In genomic region chrX:17031827-17032226, GRCh38 we compare ENCODE assay signal across 24 cellular contexts.
DNase-seq lines count a peak whose midpoint lies in the region; ATAC-seq and TF ChIP-seq lines count a peak whose summit lies in the region.
"Had no signal": no experiment of that assay in that cellular context is flagged by ENCODE, and none has a peak within 500 bp of the region (broad histone marks: within the 10 kb centered on the region; RNA-seq: fewer than 3 reads in every experiment).

No MANE protein-coding gene starts in this region.

- no peaks in the 10 kb centered on the region for H3K36me3 Mint-ChIP-seq in WTC11
- H3K36me3 Mint-ChIP-seq: activated CD4-positive, alpha-beta memory T cell treated with anti-CD3 and anti-CD28 coated beads for 36 hours; natural killer cell had no signal

- intact Hi-C loops in ascending aorta (cut with DNase I), result loop anchor here (5.0 kb wide), 2 partner anchors 45 to 205 kb away; no protein-coding TSS in a partner anchor
- intact Hi-C loops in prostate gland (cut with DNase I), result loop anchor here (2.0 to 10.0 kb wide), 2 partner anchors 27 to 47 kb away; no protein-coding TSS in a partner anchor
- intact Hi-C loops in upper lobe of right lung (cut with DNase I), result no loop called here
- intact Hi-C loops in Right ventricle myocardium inferior (cut with DNase I), result no loop called here

- peaks cover 0 to 9% of the 10 kb centered on the region in 2 donors for H3K4me1 ChIP-seq in ascending aorta
- H3K4me1 ChIP-seq in gastroesophageal sphincter, result peaks cover 0 to 16% (median 0%) of the 10 kb centered on the region in 3 donors
- no peaks in the 10 kb centered on the region for H3K4me1 ChIP-seq in prostate gland (replicated peaks)
- H3K4me1 ChIP-seq in upper lobe of right lung, result no peaks in the 10 kb centered on the region
- H3K4me1 ChIP-seq: breast epithelium, left ventricle myocardium inferior, testis had no signal

- ATAC-seq in gastroesophageal sphincter (no peak), upper lobe of right lung (no peak), Right ventricle myocardium inferior (no peak), WTC11 (no peak)
- ATAC-seq: HepG2; natural killer cell; stimulated activated memory B cell treated with anti-CD40 and anti-IgM and Interleukin-4, amounts not matched to agents 10 μg/mL and 1 μg/mL and 100 μg/mL, for 72 hours had no signal

- no peaks in the 10 kb centered on the region for H3K4me1 Mint-ChIP-seq in WTC11
- H3K4me1 Mint-ChIP-seq: natural killer cell had no signal

- no peak for TF ChIP-seq CTCF in ascending aorta (IDR thresholded peaks at IDR 0.05)
- TF ChIP-seq CTCF in gastroesophageal sphincter (IDR thresholded peaks at IDR 0.05), result no peak
- no peak for TF ChIP-seq CTCF in prostate gland (IDR thresholded peaks at IDR 0.05)
- no peak for TF ChIP-seq CTCF in upper lobe of right lung (IDR thresholded peaks at IDR 0.05)
- no peak for TF ChIP-seq CTCF in WTC11 (IDR thresholded peaks at IDR 0.05)

- H3K36me3 ChIP-seq in ascending aorta, result no peaks in the 10 kb centered on the region
- H3K36me3 ChIP-seq in gastroesophageal sphincter, result no peaks in the 10 kb centered on the region
- H3K36me3 ChIP-seq in prostate gland, result no peaks in the 10 kb centered on the region
- H3K36me3 ChIP-seq in upper lobe of right lung, result no peaks in the 10 kb centered on the region
- H3K36me3 ChIP-seq: BLaER1 treated with 17β-estradiol and CSF1 and Interleukin-3, amounts not matched to agents 10 nM and 100 nM; breast epithelium; left ventricle myocardium inferior had no signal

- TF ChIP-seq EP300 in gastroesophageal sphincter (IDR thresholded peaks at IDR 0.05), result no peak

- H3K27me3 ChIP-seq in ascending aorta (no peaks in the 10 kb centered on the region), gastroesophageal sphincter (no peaks in the 10 kb centered on the region), prostate gland (replicated peaks; ENCODE audit: insufficient read depth) (no peaks in the 10 kb centered on the region), upper lobe of right lung (no peaks in the 10 kb centered on the region)
- H3K27me3 ChIP-seq: testis had no signal

- H3K27ac ChIP-seq in ascending aorta, result peak overlapping the region; percentile 83 to 85
- peak overlapping the region; percentile 70 to 85 (median 78) for H3K27ac ChIP-seq in gastroesophageal sphincter
- H3K27ac ChIP-seq in prostate gland, result peak overlapping the region; percentile 22 to 46
- H3K27ac ChIP-seq in upper lobe of right lung, result peak overlapping the region; percentile 42
- H3K27ac ChIP-seq: BLaER1 treated with 17β-estradiol and CSF1 and Interleukin-3, amounts not matched to agents 10 nM and 100 nM; breast epithelium; epithelial cell of prostate; left ventricle myocardium inferior; testis had no signal

- CTCF ChIA-PET in WTC11 (lab: Charles Lee), result interaction anchor here (1.0 kb wide), 1 partner anchor 149 kb away, joined by 5 read pairs; no protein-coding TSS in a partner anchor

- no peaks in the 10 kb centered on the region for H3K9me3 Mint-ChIP-seq in WTC11
- H3K9me3 Mint-ChIP-seq: activated CD4-positive, alpha-beta memory T cell treated with anti-CD3 and anti-CD28 coated beads for 36 hours; H9; natural killer cell; stimulated activated memory B cell treated with anti-CD40 and anti-IgM and Interleukin-4, amounts not matched to agents 10 μg/mL and 1 μg/mL and 100 μg/mL, for 72 hours had no signal

- no peak overlapping the region for H3K4me3 Mint-ChIP-seq in WTC11
- H3K4me3 Mint-ChIP-seq: activated CD4-positive, alpha-beta memory T cell treated with anti-CD3 and anti-CD28 coated beads for 36 hours; H9; natural killer cell; stimulated activated memory B cell treated with anti-CD40 and anti-IgM and Interleukin-4, amounts not matched to agents 10 μg/mL and 1 μg/mL and 100 μg/mL, for 72 hours had no signal

- TF ChIP-seq POLR2A in gastroesophageal sphincter (IDR thresholded peaks at IDR 0.05) (no peak), prostate gland (IDR thresholded peaks at IDR 0.05) (no peak)

- POLR2A ChIA-PET in WTC11 (lab: Charles Lee), result no interaction called here

- H3K27me3 Mint-ChIP-seq in WTC11 (ENCODE audit: low read depth), result no peaks in the 10 kb centered on the region
- H3K27me3 Mint-ChIP-seq: activated CD4-positive, alpha-beta memory T cell treated with anti-CD3 and anti-CD28 coated beads for 36 hours; stimulated activated memory B cell treated with anti-CD40 and anti-IgM and Interleukin-4, amounts not matched to agents 10 μg/mL and 1 μg/mL and 100 μg/mL, for 72 hours had no signal

- DNase-seq in ascending aorta (ENCODE audit: low spot score in 2 of 2), result no peak
- no peak for DNase-seq in prostate gland (ENCODE audit: low spot score)
- DNase-seq in upper lobe of right lung, result no peak
- no peak for DNase-seq in Right ventricle myocardium inferior (ENCODE audit: missing footprints)
- DNase-seq in WTC11 (ENCODE audit: low spot score), result no peak
- no peak for DNase-seq in medulla oblongata (ENCODE audit: extremely low spot score)
- DNase-seq: activated CD4-positive, alpha-beta memory T cell treated with anti-CD3 and anti-CD28 coated beads for 36 hours; activated CD4-positive, alpha-beta T cell treated with anti-CD3 and anti-CD28 coated beads for 1 hour; activated naive CD4-positive, alpha-beta T cell treated with Interleukin-2 at 50 U/mL for 16 hours; effector CD4-positive, alpha-beta T cell; H9; left ventricle myocardium inferior; natural killer cell; NCI-H1930; NCI-H2171 treated with DMSO at 0.1 percent for 48 hours; occipital lobe; OCI-M1; testis had no signal

- H3K27ac Mint-ChIP-seq in WTC11, result no peak overlapping the region
- H3K27ac Mint-ChIP-seq: activated CD4-positive, alpha-beta memory T cell treated with anti-CD3 and anti-CD28 coated beads for 36 hours; H9; natural killer cell; stimulated activated memory B cell treated with anti-CD40 and anti-IgM and Interleukin-4, amounts not matched to agents 10 μg/mL and 1 μg/mL and 100 μg/mL, for 72 hours had no signal

- no peak overlapping the region for H3K4me3 ChIP-seq in ascending aorta
- H3K4me3 ChIP-seq in gastroesophageal sphincter, result no peak overlapping the region
- no peak overlapping the region for H3K4me3 ChIP-seq in prostate gland
- no peak overlapping the region for H3K4me3 ChIP-seq in upper lobe of right lung
- H3K4me3 ChIP-seq: BLaER1 treated with 17β-estradiol and CSF1 and Interleukin-3, amounts not matched to agents 10 nM and 100 nM; breast epithelium; left ventricle myocardium inferior; testis had no signal

- H3K9me3 ChIP-seq in ascending aorta, result no peaks in the 10 kb centered on the region
- no peaks in the 10 kb centered on the region for H3K9me3 ChIP-seq in gastroesophageal sphincter
- H3K9me3 ChIP-seq in prostate gland, result no peaks in the 10 kb centered on the region
- H3K9me3 ChIP-seq in upper lobe of right lung, result no peaks in the 10 kb centered on the region
- H3K9me3 ChIP-seq: BLaER1 treated with 17β-estradiol and CSF1 and Interleukin-3, amounts not matched to agents 10 nM and 100 nM; breast epithelium; left ventricle myocardium inferior; testis had no signal

TF ChIP-seq in WTC11, 78 proteins besides CTCF, POLR2A, EP300 and RAD21:
- TF ChIP-seq MLX (CRISPR knock-in tag; IDR thresholded peaks at IDR 0.05), result no peak

Comparison
In these comparisons a context has a peak if more than half of its experiments do, and no peak if none do; other contexts are left out.
1. H3K27ac ChIP-seq: peak in every context shown above with its lines; median percentile 84 in ascending aorta; 78 in gastroesophageal sphincter; 42 in upper lobe of right lung; 34 in prostate gland.
2. intact Hi-C loops: an anchor here in ascending aorta (5.0 kb wide) and prostate gland (2.0 to 10.0 kb wide); none called in upper lobe of right lung and Right ventricle myocardium inferior.